17 cellular contexts compared by ENCODE assay signal in genomic region chr15:68528891-68529290, GRCh38. TPM values are rescaled to one million over a fixed set of nuclear protein-coding genes. Genes with fewer than 3 reads are reported as not detected.
DNase-seq lines count a peak whose midpoint lies in the region; ATAC-seq, FAIRE-seq and TF ChIP-seq lines count a peak whose summit lies in the region.
"Had no signal": no experiment of that assay in that cellular context is flagged by ENCODE, and none has a peak within 500 bp of the region (broad histone marks: within the 10 kb centered on the region; RNA-seq: fewer than 3 reads in every experiment).

No MANE protein-coding gene starts in this region.

- TF ChIP-seq CTCF in GM12878 (IDR thresholded peaks at IDR 0.05 in 2 of 3, conservative IDR thresholded peaks at IDR 0.05 in 1 of 3; ENCODE audit: control insufficient read depth in 2 of 3, extremely low read depth in 1 of 3, insufficient read depth in 1 of 3, low read depth in 3 of 3, low read length in 3 of 3) (no peak), lower lobe of right lung (IDR thresholded peaks at IDR 0.05) (no peak), nephron progenitor cell (IDR thresholded peaks at IDR 0.05) (no peak)

- H4K20me1 ChIP-seq in GM12878 (ENCODE audit: control insufficient read depth, insufficient read depth): no peaks in the 10 kb centered on the region

- no peaks in the 10 kb centered on the region for H3K36me3 Mint-ChIP-seq in nephron progenitor cell (ENCODE audit: low read depth)

- H3K27me3 Mint-ChIP-seq in nephron progenitor cell (ENCODE audit: low read depth, poor library complexity): no peaks in the 10 kb centered on the region

- TF ChIP-seq POLR2A in GM12878 (IDR thresholded peaks at IDR 0.05; ENCODE audit: low read depth, low read length): no peak

- ATAC-seq in GM12878: no peak
- ATAC-seq in lower lobe of right lung: no peak
- ATAC-seq: left cardiac atrium; stimulated activated naive CD8-positive, alpha-beta T cell treated with anti-CD3 and anti-CD28 coated beads, Interleukin-15, amount 100 ng/mL, for 72 hours had no signal

- H3K9me3 Mint-ChIP-seq in nephron progenitor cell: peaks cover 33% of the 10 kb centered on the region

- H3K4me1 ChIP-seq in GM12878 (ENCODE audit: control insufficient read depth, insufficient read depth, low read length) (peaks cover 10% of the 10 kb centered on the region; the same call in 1 of the 2 replicates), lower lobe of right lung (no peaks in the 10 kb centered on the region)

- H3K27me3 ChIP-seq in GM12878 (replicated peaks in 1 of 2; ENCODE audit: control insufficient read depth in 2 of 2, insufficient read depth in 2 of 2, low read length in 1 of 2) (no peaks in the 10 kb centered on the region), lower lobe of right lung (ENCODE audit: low read depth) (no peaks in the 10 kb centered on the region)
- H3K27me3 ChIP-seq: ovary had no signal

- no peak overlapping the region for H3K4me3 ChIP-seq in GM12878
- peak overlapping the region; percentile 14 for H3K4me3 ChIP-seq in lower lobe of right lung
- H3K4me3 ChIP-seq: ovary had no signal

- peak; percentile 35 for FAIRE-seq in GM12878 (lab: Jason Lieb, UNC)

- intact Hi-C loops in GM12878 (cut with micrococcal nuclease; ENCODE audit: unreplicated experiment) (no loop called here), lower lobe of right lung (cut with DNase I) (no loop called here)

- SMC1A ChIA-PET in GM12878 (lab: Charles Lee; ENCODE audit: uncharacterized antibody, unreplicated experiment): no interaction called here

- no peak overlapping the region for H3K27ac Mint-ChIP-seq in nephron progenitor cell
- H3K27ac Mint-ChIP-seq: stimulated activated naive CD8-positive, alpha-beta T cell treated with anti-CD3 and anti-CD28 coated beads, Interleukin-15, amount 100 ng/mL, for 72 hours had no signal

- no peak for TF ChIP-seq EP300 in GM12878 (IDR thresholded peaks at IDR 0.05; ENCODE audit: borderline replicate concordance in 1 of 2, control insufficient read depth in 1 of 2, low read depth in 2 of 2, low read length in 2 of 2)

- no peaks in the 10 kb centered on the region; the same call in 2 of the 3 replicates for H3K9me3 ChIP-seq in GM12878 (replicated peaks; ENCODE audit: control insufficient read depth, insufficient read depth, low read length)
- peaks cover 11% of the 10 kb centered on the region for H3K9me3 ChIP-seq in lower lobe of right lung
- H3K9me3 ChIP-seq: ovary had no signal

- WGBS in GM12878 (ENCODE audit: insufficient coverage, insufficient replicate concordance, low lambda C conversion rate, missing lambda C conversion rate): 34% methylated on average over 5 of the region's 5 CpGs

- H2AFZ ChIP-seq in GM12878 (ENCODE audit: control insufficient read depth, low read depth, low read length): no peak overlapping the region; the same call in 1 of the 2 replicates

- no peak for TF ChIP-seq RAD21 in GM12878 (IDR thresholded peaks at IDR 0.05; ENCODE audit: insufficient read depth, low read depth, low read length)

- no peaks in the 10 kb centered on the region for H3K79me2 ChIP-seq in GM12878 (ENCODE audit: control insufficient read depth, insufficient read depth, low read length)

- H3K4me3 Mint-ChIP-seq in nephron progenitor cell: no peak overlapping the region

- BruUV-seq in GM12878 (replicated peaks; lab: Mats Ljungman, UMichigan): no TSS peak

- CTCF ChIA-PET in GM12878 (lab: Yijun Ruan, JAX): no interaction called here

- DNase-seq in Daoy (ENCODE audit: low read depth) (peak; percentile 78), Kasumi-1 (lab: John Stamatoyannopoulos, UW) (peak; percentile 5 to 14), GM12878 (ENCODE audit: low read depth, low spot score) (no peak), lower lobe of right lung (no peak), NCI-H345 (lab: John Stamatoyannopoulos, UW) (no peak), OCI-M2 (lab: John Stamatoyannopoulos, UW; ENCODE audit: unreplicated experiment) (no peak), nephron progenitor cell (no peak), middle frontal gyrus (ENCODE audit: extremely low spot score, low spot score) (no peak)
- DNase-seq: activated CD8-positive, alpha-beta memory T cell treated with anti-CD3 and anti-CD28 coated beads, Interleukin-2, amount 50 U/mL, for 4 hours; foreskin fibroblast; left cardiac atrium; NCI-H1048; NCI-H526 treated with DMSO at 0.1 percent for 48 hours; ovary; stimulated activated CD4-positive, alpha-beta T cell treated with anti-CD3 and anti-CD28 coated beads, Interleukin-2, amount 100 ng/mL, for 48 hours; stimulated activated naive CD8-positive, alpha-beta T cell treated with anti-CD3 and anti-CD28 coated beads, Interleukin-15, amount 100 ng/mL, for 72 hours; SW 1271 had no signal

- POLR2A ChIA-PET in GM12878 (lab: Charles Lee): no interaction called here

- H3K4me1 Mint-ChIP-seq in nephron progenitor cell: peaks cover 5% of the 10 kb centered on the region

- in situ Hi-C loops in GM12878 (cut with MboI): no loop called here

- no peak overlapping the region for H3K9ac ChIP-seq in GM12878 (ENCODE audit: control insufficient read depth, insufficient read depth, low read length)

- no peak overlapping the region for H3K4me2 ChIP-seq in GM12878 (ENCODE audit: control insufficient read depth, insufficient read depth)

- H3K27ac ChIP-seq in GM12878 (ENCODE audit: control insufficient read depth, insufficient read depth): no peak overlapping the region
- H3K27ac ChIP-seq in lower lobe of right lung: no peak overlapping the region
- H3K27ac ChIP-seq: ovary had no signal

- H3K36me3 ChIP-seq in GM12878 (ENCODE audit: control insufficient read depth in 2 of 2, insufficient read depth in 2 of 2, low read length in 1 of 2): no peaks in the 10 kb centered on the region
- no peaks in the 10 kb centered on the region for H3K36me3 ChIP-seq in lower lobe of right lung
- H3K36me3 ChIP-seq: ovary had no signal

- RAD21 ChIA-PET in GM12878 (lab: Charles Lee; ENCODE audit: unreplicated experiment): no interaction called here

TF ChIP-seq in GM12878, 131 proteins besides CTCF, POLR2A, EP300 and RAD21 (continues in another document):
- no peak for TF ChIP-seq ZNF207 (IDR thresholded peaks at IDR 0.05; ENCODE audit: borderline replicate concordance)
- no peak for TF ChIP-seq KAT2A (conservative IDR thresholded peaks at IDR 0.05; ENCODE audit: control insufficient read depth, low read depth, low read length)
- peak; percentile 44; the same call in 1 of the 2 replicates for TF ChIP-seq EED (IDR thresholded peaks at IDR 0.05; ENCODE audit: low read depth)
- no peak for TF ChIP-seq SRF (IDR thresholded peaks at IDR 0.05; ENCODE audit: low read depth in 2 of 2, low read length in 2 of 2)
- TF ChIP-seq SMARCA5 (IDR thresholded peaks at IDR 0.05): no peak
- TF ChIP-seq E2F4 (IDR thresholded peaks at IDR 0.05; ENCODE audit: low read depth, low read length): no peak
- no peak for TF ChIP-seq TCF12 (IDR thresholded peaks at IDR 0.05; ENCODE audit: low read depth, low read length)
- no peak for TF ChIP-seq DPF2 (IDR thresholded peaks at IDR 0.05)
- peak; percentile 9; the same call in 1 of the 2 replicates for TF ChIP-seq RUNX3 (IDR thresholded peaks at IDR 0.05; ENCODE audit: low read length)

RNA-seq across cellular contexts. Expression of gene CORO2B, which starts 49.9 kb away (rescaled TPM):
- total RNA-seq in Daoy (2014; rRNA removed; shearing (Covaris generic)): 2.5 and 2.6 TPM in 2 replicates
- 0.56 TPM in 2 replicates for total RNA-seq in GM12878 (2013; cell fraction: nucleolus; rRNA removed)
- total RNA-seq in GM12878 (2014; rRNA removed) (0.11 and 0.16 TPM in 2 replicates), GM12878 (2014; rRNA removed; fragmentation: Illumina TruSeq; extraction: Trizol) (0.05 and 0.09 TPM in 2 replicates), GM12878 (2021) (0.05 and 0.27 TPM in 2 replicates), lower lobe of right lung (6.8 TPM)
- polyA plus RNA-seq in GM12878 (2011; ENCODE audit: low read depth): not detected
- polyA plus RNA-seq in GM12878 (2011; rRNA removed) (0.39 and 0.73 TPM in 2 replicates), GM12878 (2014; fragmentation: Illumina TruSeq; extraction: Trizol) (0.22 and 0.33 TPM in 2 replicates), GM12878 (2014; fragmentation: Nextera tagmentation; extraction: Ambion mirVana) (not detected), GM12878 (2014; rRNA removed) (0.14 and 0.38 TPM in 2 replicates), GM12878 (2016; fragmentation: Nextera tagmentation; extraction: Ambion mirVana) (not detected)
- 0.64 and 0.95 TPM in 2 replicates for polyA plus RNA-seq in GM12878 (2011; cell fraction: cytosol; rRNA removed)
- polyA plus RNA-seq in GM12878 (2011; cell fraction: nucleus; rRNA removed): 1.0 and 1.3 TPM in 2 replicates
- polyA plus RNA-seq in GM12878 (2012): not detected in 2 replicates
- polyA minus RNA-seq in GM12878 (2011; rRNA and poly(A)+ RNA removed): 0.29 and 0.67 TPM in 2 replicates
- polyA minus RNA-seq in GM12878 (2011; cell fraction: cytosol; rRNA and poly(A)+ RNA removed): 0.27 and 0.62 TPM in 2 replicates
- polyA minus RNA-seq in GM12878 (2011; cell fraction: nucleus; rRNA and poly(A)+ RNA removed): 0.19 and 0.48 TPM in 2 replicates

Comparison
In these comparisons a context has a peak if more than half of its experiments do, and no peak if none do; other contexts are left out.
1. DNase-seq: peak in Daoy (single experiment) and Kasumi-1 (2 of 2); none in GM12878 (single experiment), lower lobe of right lung (single experiment), NCI-H345 (single experiment), OCI-M2 (single experiment), nephron progenitor cell (single experiment) and middle frontal gyrus (single experiment).